ENCODE assay signal across 1 cellular context in the genomic region with DNA sequence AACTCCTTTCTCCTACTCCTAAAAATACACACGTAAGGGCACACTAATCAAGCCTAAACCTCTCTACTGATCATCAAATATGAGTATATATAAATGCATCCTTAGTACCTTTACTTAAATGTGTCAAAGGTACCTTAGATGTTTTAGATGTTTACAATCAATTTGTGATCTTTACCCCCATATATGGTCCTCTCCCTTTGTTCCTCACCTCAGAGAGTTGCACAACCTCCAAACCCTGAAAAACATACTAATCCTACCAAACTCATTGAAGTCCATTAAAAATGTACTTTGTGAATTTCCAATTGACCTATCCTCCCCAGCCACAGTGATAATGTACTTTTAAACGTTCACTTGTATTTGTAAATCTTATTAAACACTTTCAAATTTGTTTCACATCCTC.
A peak's percentile ranks its signal among the peaks of the same experiment; 100 is the strongest.
TF ChIP-seq lines count a peak whose summit lies in the region.

No MANE protein-coding gene starts in this region.

TF ChIP-seq in HepG2, 621 proteins besides CTCF, POLR2A, EP300 and RAD21 (continued from another document and continues in another):
- TF ChIP-seq, protein P1, sequence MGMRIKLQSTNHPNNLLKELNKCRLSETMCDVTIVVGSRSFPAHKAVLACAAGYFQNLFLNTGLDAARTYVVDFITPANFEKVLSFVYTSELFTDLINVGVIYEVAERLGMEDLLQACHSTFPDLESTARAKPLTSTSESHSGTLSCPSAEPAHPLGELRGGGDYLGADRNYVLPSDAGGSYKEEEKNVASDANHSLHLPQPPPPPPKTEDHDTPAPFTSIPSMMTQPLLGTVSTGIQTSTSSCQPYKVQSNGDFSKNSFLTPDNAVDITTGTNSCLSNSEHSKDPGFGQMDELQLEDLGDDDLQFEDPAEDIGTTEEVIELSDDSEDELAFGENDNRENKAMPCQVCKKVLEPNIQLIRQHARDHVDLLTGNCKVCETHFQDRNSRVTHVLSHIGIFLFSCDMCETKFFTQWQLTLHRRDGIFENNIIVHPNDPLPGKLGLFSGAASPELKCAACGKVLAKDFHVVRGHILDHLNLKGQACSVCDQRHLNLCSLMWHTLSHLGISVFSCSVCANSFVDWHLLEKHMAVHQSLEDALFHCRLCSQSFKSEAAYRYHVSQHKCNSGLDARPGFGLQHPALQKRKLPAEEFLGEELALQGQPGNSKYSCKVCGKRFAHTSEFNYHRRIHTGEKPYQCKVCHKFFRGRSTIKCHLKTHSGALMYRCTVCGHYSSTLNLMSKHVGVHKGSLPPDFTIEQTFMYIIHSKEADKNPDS (CRISPR knock-in tag; IDR thresholded peaks at IDR 0.05), result no peak
- TF ChIP-seq MYC (CRISPR knock-in tag; IDR thresholded peaks at IDR 0.05; ENCODE audit: borderline replicate concordance) (no peak), SOX13 (IDR thresholded peaks at IDR 0.05) (no peak), SOX13 (CRISPR knock-in tag; conservative IDR thresholded peaks at IDR 0.05 in 1 of 2, IDR thresholded peaks at IDR 0.05 in 1 of 2) (peak in 1 of 2 experiments; percentile 73; a peak in 2 of 4 replicates), SRF (IDR thresholded peaks at IDR 0.05; ENCODE audit: low read depth, low read length) (peak; percentile 84), ZNF572 (CRISPR knock-in tag; IDR thresholded peaks at IDR 0.05) (no peak), CEBPB (IDR thresholded peaks at IDR 0.05; ENCODE audit: borderline replicate concordance, low read depth, low read length) (peak; percentile 85), ZEB1 (IDR thresholded peaks at IDR 0.05; ENCODE audit: insufficient replicate concordance, low read depth) (no peak), GFI1 (CRISPR knock-in tag; IDR thresholded peaks at IDR 0.05; ENCODE audit: borderline replicate concordance) (no peak), ZNF839 (CRISPR knock-in tag; IDR thresholded peaks at IDR 0.05; ENCODE audit: borderline replicate concordance) (no peak), ZNF780A (CRISPR knock-in tag; IDR thresholded peaks at IDR 0.05) (no peak), ZNF782 (CRISPR knock-in tag; IDR thresholded peaks at IDR 0.05; ENCODE audit: borderline replicate concordance) (no peak), NCOA5 (CRISPR knock-in tag; IDR thresholded peaks at IDR 0.05) (no peak), ZNF484 (CRISPR knock-in tag; IDR thresholded peaks at IDR 0.05; ENCODE audit: borderline replicate concordance, low read depth) (no peak), PPARG (CRISPR knock-in tag; conservative IDR thresholded peaks at IDR 0.05) (peak; percentile 72), PITX1 (CRISPR knock-in tag; IDR thresholded peaks at IDR 0.05) (0 out of 2 replicates have a peak, but pooled peaks have one; percentile 53), NFIB (CRISPR knock-in tag; IDR thresholded peaks at IDR 0.05; ENCODE audit: borderline replicate concordance) (no peak), ZNF121 (CRISPR knock-in tag; IDR thresholded peaks at IDR 0.05) (no peak), FIP1L1 (IDR thresholded peaks at IDR 0.05; ENCODE audit: borderline replicate concordance, insufficient read depth, low read depth, low read length) (no peak), SCMH1 (CRISPR knock-in tag; IDR thresholded peaks at IDR 0.05; ENCODE audit: borderline replicate concordance) (no peak), MED1 (CRISPR knock-in tag; IDR thresholded peaks at IDR 0.05) (peak; percentile 23; the same call in 1 of the 2 replicates), SOX5 (CRISPR knock-in tag; IDR thresholded peaks at IDR 0.05; ENCODE audit: borderline replicate concordance) (peak; percentile 58; the same call in 1 of the 2 replicates), SALL1 (CRISPR knock-in tag; IDR thresholded peaks at IDR 0.05) (no peak), MAFG (CRISPR knock-in tag; IDR thresholded peaks at IDR 0.05) (no peak), FOXK2 (IDR thresholded peaks at IDR 0.05) (no peak), CEBPG (CRISPR knock-in tag; IDR thresholded peaks at IDR 0.05) (peak; percentile 82), SKI (IDR thresholded peaks at IDR 0.05; ENCODE audit: partially characterized antibody) (no peak), ZNF205 (CRISPR knock-in tag; IDR thresholded peaks at IDR 0.05) (no peak), SP4 (CRISPR knock-in tag; IDR thresholded peaks at IDR 0.05) (no peak), ADNP (CRISPR knock-in tag; IDR thresholded peaks at IDR 0.05) (no peak), SOX6 (IDR thresholded peaks at IDR 0.05) (no peak), SOX6 (CRISPR knock-in tag; IDR thresholded peaks at IDR 0.05) (peak; percentile 62; the same call in 1 of the 2 replicates), CHD4 (IDR thresholded peaks at IDR 0.05; ENCODE audit: borderline replicate concordance, low read length) (no peak), NFE2L2 (IDR thresholded peaks at IDR 0.05; ENCODE audit: low read length) (no peak), RAD51 (IDR thresholded peaks at IDR 0.05; ENCODE audit: borderline replicate concordance) (no peak), DNMT3B (CRISPR knock-in tag; conservative IDR thresholded peaks at IDR 0.05) (no peak), ZSCAN21 (CRISPR knock-in tag; IDR thresholded peaks at IDR 0.05; ENCODE audit: borderline replicate concordance) (no peak), FOXA3 (CRISPR knock-in tag; IDR thresholded peaks at IDR 0.05) (peak; percentile 30; the same call in 1 of the 2 replicates)
- TF ChIP-seq, protein P2, sequence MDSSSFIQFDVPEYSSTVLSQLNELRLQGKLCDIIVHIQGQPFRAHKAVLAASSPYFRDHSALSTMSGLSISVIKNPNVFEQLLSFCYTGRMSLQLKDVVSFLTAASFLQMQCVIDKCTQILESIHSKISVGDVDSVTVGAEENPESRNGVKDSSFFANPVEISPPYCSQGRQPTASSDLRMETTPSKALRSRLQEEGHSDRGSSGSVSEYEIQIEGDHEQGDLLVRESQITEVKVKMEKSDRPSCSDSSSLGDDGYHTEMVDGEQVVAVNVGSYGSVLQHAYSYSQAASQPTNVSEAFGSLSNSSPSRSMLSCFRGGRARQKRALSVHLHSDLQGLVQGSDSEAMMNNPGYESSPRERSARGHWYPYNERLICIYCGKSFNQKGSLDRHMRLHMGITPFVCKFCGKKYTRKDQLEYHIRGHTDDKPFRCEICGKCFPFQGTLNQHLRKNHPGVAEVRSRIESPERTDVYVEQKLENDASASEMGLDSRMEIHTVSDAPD (CRISPR knock-in tag; IDR thresholded peaks at IDR 0.05), result no peak
- TF ChIP-seq, protein P3, sequence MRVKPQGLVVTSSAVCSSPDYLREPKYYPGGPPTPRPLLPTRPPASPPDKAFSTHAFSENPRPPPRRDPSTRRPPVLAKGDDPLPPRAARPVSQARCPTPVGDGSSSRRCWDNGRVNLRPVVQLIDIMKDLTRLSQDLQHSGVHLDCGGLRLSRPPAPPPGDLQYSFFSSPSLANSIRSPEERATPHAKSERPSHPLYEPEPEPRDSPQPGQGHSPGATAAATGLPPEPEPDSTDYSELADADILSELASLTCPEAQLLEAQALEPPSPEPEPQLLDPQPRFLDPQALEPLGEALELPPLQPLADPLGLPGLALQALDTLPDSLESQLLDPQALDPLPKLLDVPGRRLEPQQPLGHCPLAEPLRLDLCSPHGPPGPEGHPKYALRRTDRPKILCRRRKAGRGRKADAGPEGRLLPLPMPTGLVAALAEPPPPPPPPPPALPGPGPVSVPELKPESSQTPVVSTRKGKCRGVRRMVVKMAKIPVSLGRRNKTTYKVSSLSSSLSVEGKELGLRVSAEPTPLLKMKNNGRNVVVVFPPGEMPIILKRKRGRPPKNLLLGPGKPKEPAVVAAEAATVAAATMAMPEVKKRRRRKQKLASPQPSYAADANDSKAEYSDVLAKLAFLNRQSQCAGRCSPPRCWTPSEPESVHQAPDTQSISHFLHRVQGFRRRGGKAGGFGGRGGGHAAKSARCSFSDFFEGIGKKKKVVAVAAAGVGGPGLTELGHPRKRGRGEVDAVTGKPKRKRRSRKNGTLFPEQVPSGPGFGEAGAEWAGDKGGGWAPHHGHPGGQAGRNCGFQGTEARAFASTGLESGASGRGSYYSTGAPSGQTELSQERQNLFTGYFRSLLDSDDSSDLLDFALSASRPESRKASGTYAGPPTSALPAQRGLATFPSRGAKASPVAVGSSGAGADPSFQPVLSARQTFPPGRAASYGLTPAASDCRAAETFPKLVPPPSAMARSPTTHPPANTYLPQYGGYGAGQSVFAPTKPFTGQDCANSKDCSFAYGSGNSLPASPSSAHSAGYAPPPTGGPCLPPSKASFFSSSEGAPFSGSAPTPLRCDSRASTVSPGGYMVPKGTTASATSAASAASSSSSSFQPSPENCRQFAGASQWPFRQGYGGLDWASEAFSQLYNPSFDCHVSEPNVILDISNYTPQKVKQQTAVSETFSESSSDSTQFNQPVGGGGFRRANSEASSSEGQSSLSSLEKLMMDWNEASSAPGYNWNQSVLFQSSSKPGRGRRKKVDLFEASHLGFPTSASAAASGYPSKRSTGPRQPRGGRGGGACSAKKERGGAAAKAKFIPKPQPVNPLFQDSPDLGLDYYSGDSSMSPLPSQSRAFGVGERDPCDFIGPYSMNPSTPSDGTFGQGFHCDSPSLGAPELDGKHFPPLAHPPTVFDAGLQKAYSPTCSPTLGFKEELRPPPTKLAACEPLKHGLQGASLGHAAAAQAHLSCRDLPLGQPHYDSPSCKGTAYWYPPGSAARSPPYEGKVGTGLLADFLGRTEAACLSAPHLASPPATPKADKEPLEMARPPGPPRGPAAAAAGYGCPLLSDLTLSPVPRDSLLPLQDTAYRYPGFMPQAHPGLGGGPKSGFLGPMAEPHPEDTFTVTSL (CRISPR knock-in tag; IDR thresholded peaks at IDR 0.05; ENCODE audit: borderline replicate concordance), result peak; percentile 32; the same call in 1 of the 2 replicates
- TF ChIP-seq, protein P4, sequence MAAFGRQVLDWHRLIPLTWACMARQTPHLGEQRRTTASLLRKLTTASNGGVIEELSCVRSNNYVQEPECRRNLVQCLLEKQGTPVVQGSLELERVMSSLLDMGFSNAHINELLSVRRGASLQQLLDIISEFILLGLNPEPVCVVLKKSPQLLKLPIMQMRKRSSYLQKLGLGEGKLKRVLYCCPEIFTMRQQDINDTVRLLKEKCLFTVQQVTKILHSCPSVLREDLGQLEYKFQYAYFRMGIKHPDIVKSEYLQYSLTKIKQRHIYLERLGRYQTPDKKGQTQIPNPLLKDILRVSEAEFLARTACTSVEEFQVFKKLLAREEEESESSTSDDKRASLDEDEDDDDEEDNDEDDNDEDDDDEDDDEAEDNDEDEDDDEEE (CRISPR knock-in tag; IDR thresholded peaks at IDR 0.05), result no peak
- TF ChIP-seq, protein P5, sequence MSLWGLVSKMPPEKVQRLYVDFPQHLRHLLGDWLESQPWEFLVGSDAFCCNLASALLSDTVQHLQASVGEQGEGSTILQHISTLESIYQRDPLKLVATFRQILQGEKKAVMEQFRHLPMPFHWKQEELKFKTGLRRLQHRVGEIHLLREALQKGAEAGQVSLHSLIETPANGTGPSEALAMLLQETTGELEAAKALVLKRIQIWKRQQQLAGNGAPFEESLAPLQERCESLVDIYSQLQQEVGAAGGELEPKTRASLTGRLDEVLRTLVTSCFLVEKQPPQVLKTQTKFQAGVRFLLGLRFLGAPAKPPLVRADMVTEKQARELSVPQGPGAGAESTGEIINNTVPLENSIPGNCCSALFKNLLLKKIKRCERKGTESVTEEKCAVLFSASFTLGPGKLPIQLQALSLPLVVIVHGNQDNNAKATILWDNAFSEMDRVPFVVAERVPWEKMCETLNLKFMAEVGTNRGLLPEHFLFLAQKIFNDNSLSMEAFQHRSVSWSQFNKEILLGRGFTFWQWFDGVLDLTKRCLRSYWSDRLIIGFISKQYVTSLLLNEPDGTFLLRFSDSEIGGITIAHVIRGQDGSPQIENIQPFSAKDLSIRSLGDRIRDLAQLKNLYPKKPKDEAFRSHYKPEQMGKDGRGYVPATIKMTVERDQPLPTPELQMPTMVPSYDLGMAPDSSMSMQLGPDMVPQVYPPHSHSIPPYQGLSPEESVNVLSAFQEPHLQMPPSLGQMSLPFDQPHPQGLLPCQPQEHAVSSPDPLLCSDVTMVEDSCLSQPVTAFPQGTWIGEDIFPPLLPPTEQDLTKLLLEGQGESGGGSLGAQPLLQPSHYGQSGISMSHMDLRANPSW (CRISPR knock-in tag; IDR thresholded peaks at IDR 0.05; ENCODE audit: borderline replicate concordance), result no peak
- TF ChIP-seq, protein P6, sequence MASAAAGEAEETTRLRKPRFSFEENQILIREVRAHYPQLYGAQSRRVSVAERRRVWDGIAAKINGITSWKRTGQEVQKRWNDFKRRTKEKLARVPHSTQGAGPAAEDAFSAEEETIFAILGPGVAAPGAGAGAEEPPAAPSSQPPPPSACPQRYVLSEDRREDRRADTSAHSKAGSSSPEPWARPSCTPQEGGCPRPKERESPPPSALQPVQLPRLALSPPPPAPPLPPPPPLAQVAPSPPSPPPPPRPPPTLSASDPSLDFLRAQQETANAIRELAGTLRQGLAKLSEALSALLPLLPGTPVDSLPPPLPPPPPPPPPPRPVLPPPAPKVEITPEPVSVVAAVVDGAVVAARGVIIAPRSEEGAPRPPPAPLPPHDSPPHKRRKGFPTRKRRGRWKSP (CRISPR knock-in tag; IDR thresholded peaks at IDR 0.05), result no peak
- TF ChIP-seq, protein P7, sequence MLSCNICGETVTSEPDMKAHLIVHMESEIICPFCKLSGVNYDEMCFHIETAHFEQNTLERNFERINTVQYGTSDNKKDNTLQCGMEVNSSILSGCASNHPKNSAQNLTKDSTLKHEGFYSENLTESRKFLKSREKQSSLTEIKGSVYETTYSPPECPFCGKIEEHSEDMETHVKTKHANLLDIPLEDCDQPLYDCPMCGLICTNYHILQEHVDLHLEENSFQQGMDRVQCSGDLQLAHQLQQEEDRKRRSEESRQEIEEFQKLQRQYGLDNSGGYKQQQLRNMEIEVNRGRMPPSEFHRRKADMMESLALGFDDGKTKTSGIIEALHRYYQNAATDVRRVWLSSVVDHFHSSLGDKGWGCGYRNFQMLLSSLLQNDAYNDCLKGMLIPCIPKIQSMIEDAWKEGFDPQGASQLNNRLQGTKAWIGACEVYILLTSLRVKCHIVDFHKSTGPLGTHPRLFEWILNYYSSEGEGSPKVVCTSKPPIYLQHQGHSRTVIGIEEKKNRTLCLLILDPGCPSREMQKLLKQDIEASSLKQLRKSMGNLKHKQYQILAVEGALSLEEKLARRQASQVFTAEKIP (CRISPR knock-in tag; IDR thresholded peaks at IDR 0.05; ENCODE audit: borderline replicate concordance), result no peak
- TF ChIP-seq, protein P8, sequence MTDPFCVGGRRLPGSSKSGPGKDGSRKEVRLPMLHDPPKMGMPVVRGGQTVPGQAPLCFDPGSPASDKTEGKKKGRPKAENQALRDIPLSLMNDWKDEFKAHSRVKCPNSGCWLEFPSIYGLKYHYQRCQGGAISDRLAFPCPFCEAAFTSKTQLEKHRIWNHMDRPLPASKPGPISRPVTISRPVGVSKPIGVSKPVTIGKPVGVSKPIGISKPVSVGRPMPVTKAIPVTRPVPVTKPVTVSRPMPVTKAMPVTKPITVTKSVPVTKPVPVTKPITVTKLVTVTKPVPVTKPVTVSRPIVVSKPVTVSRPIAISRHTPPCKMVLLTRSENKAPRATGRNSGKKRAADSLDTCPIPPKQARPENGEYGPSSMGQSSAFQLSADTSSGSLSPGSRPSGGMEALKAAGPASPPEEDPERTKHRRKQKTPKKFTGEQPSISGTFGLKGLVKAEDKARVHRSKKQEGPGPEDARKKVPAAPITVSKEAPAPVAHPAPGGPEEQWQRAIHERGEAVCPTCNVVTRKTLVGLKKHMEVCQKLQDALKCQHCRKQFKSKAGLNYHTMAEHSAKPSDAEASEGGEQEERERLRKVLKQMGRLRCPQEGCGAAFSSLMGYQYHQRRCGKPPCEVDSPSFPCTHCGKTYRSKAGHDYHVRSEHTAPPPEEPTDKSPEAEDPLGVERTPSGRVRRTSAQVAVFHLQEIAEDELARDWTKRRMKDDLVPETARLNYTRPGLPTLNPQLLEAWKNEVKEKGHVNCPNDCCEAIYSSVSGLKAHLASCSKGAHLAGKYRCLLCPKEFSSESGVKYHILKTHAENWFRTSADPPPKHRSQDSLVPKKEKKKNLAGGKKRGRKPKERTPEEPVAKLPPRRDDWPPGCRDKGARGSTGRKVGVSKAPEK (CRISPR knock-in tag; IDR thresholded peaks at IDR 0.05; ENCODE audit: borderline replicate concordance), result no peak
- TF ChIP-seq, protein P9, sequence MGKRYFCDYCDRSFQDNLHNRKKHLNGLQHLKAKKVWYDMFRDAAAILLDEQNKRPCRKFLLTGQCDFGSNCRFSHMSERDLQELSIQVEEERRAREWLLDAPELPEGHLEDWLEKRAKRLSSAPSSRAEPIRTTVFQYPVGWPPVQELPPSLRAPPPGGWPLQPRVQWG (CRISPR knock-in tag; IDR thresholded peaks at IDR 0.05; ENCODE audit: borderline replicate concordance, low read depth), result no peak
